ENCODE assay signal across 21 cellular contexts in the genomic region with DNA sequence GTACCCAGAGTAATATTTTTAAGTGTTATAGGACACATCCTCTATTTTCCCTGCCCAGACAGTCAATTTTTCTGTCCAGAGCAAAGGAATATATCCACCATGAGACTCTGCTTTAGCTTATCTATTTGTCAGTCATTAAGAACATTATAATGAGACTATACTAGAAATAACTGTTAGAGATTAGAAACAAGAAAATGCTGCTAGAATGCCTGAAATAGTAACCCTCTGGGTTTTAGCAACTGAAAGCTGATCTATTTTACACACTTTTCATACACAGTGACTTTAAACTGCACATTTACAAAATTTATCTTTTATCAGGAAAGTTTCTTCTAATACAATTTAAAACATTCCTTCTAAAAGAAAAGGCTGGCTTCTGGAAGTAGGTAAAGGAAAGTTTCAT. TPM values are rescaled to one million over a fixed set of nuclear protein-coding genes. Genes with fewer than 3 reads are reported as not detected.
DNase-seq lines count a peak whose midpoint lies in the region; ATAC-seq lines count a peak whose summit lies in the region.
"Had no signal": no experiment of that assay in that cellular context is flagged by ENCODE, and none has a peak within 500 bp of the region (broad histone marks: within the 10 kb centered on the region; RNA-seq: fewer than 3 reads in every experiment).

No MANE protein-coding gene starts in this region.

- H3K27me3 ChIP-seq in Karpas-422 (ENCODE audit: low read length) = no peaks in the 10 kb centered on the region
- H3K27me3 ChIP-seq: BLaER1 treated with 17β-estradiol and CSF1 and Interleukin-3, amounts not matched to agents 10 nM and 100 nM; MG63 had no signal

- peaks cover 66% of the 10 kb centered on the region for H3K4me1 ChIP-seq in Karpas-422 (ENCODE audit: low read length)

- no peaks in the 10 kb centered on the region for H3K9me3 ChIP-seq in Karpas-422 (ENCODE audit: low read length)
- H3K9me3 ChIP-seq: BLaER1 treated with 17β-estradiol and CSF1 and Interleukin-3, amounts not matched to agents 10 nM and 100 nM; MG63 had no signal

- no peaks in the 10 kb centered on the region for H3K27me3 Mint-ChIP-seq in activated T-cell treated with anti-CD3 and anti-CD28 coated beads, Interleukin-2, amount 50 U/mL, for 72 hours (ENCODE audit: low read depth)
- H3K27me3 Mint-ChIP-seq in activated CD8-positive, alpha-beta memory T cell treated with anti-CD3 and anti-CD28 coated beads, Interleukin-2, amount 10 ng/mL, durations not matched to agents 7 days and 5 days = no peaks in the 10 kb centered on the region
- H3K27me3 Mint-ChIP-seq: T-cell had no signal

- peaks cover 0 to 14% of the 10 kb centered on the region in 2 donors for H3K36me3 Mint-ChIP-seq in activated T-cell treated with anti-CD3 and anti-CD28 coated beads, Interleukin-2, amount 50 U/mL, for 72 hours (ENCODE audit: insufficient read depth in 2 of 2)
- H3K36me3 Mint-ChIP-seq in activated CD8-positive, alpha-beta memory T cell treated with anti-CD3 and anti-CD28 coated beads, Interleukin-2, amount 10 ng/mL, durations not matched to agents 7 days and 5 days = peaks cover 32% of the 10 kb centered on the region

- H3K4me3 Mint-ChIP-seq in activated T-cell treated with anti-CD3 and anti-CD28 coated beads, Interleukin-2, amount 50 U/mL, for 72 hours = no peak overlapping the region
- H3K4me3 Mint-ChIP-seq in activated CD8-positive, alpha-beta memory T cell treated with anti-CD3 and anti-CD28 coated beads, Interleukin-2, amount 10 ng/mL, durations not matched to agents 7 days and 5 days = no peak overlapping the region
- H3K4me3 Mint-ChIP-seq: T-cell had no signal

- peaks cover 89% of the 10 kb centered on the region for H3K79me2 ChIP-seq in Karpas-422 (ENCODE audit: low read length)

- H3K9ac ChIP-seq in Karpas-422 (ENCODE audit: low read length) = no peak overlapping the region
- H3K9ac ChIP-seq: BLaER1 treated with 17β-estradiol and CSF1 and Interleukin-3, amounts not matched to agents 10 nM and 100 nM had no signal

- H4K20me1 ChIP-seq in Karpas-422 (ENCODE audit: insufficient read depth, low read depth, low read length) = peaks cover 6% of the 10 kb centered on the region; the same call in 1 of the 2 replicates

- peaks cover 60% of the 10 kb centered on the region for H3K36me3 ChIP-seq in Karpas-422 (ENCODE audit: insufficient read depth, low read length)

- no peak for ATAC-seq in activated T-cell treated with anti-CD3 and anti-CD28 coated beads, Interleukin-2, amount 50 U/mL, for 72 hours (replicated peaks in 1 of 2)
- peak; percentile 52 for ATAC-seq in GM21529 (IDR thresholded peaks at IDR 0.05; ENCODE audit: unreplicated experiment)
- no peak for ATAC-seq in activated CD8-positive, alpha-beta memory T cell treated with anti-CD3 and anti-CD28 coated beads, Interleukin-2, amount 10 ng/mL, durations not matched to agents 7 days and 5 days
- ATAC-seq: Panc1, Right ventricle myocardium inferior, T-cell had no signal

- H3K27ac Mint-ChIP-seq in activated T-cell treated with anti-CD3 and anti-CD28 coated beads, Interleukin-2, amount 50 U/mL, for 72 hours = peak overlapping the region; percentile 75
- no peak overlapping the region for H3K27ac Mint-ChIP-seq in activated CD8-positive, alpha-beta memory T cell treated with anti-CD3 and anti-CD28 coated beads, Interleukin-2, amount 10 ng/mL, durations not matched to agents 7 days and 5 days
- H3K27ac Mint-ChIP-seq: T-cell had no signal

- DNase-seq in activated T-cell treated with anti-CD3 and anti-CD28 coated beads, Interleukin-2, amount 50 U/mL, for 72 hours = no peak
- DNase-seq in activated T-cell treated with anti-CD3 and anti-CD28 coated beads, Interleukin-2, amount 50 U/mL, for 48 hours = no peak
- DNase-seq in Karpas-422 = no peak
- no peak for DNase-seq in GM19238 (ENCODE audit: insufficient read length, low spot score)
- no peak for DNase-seq in NCI-H69 (lab: John Stamatoyannopoulos, UW)
- no peak for DNase-seq in activated CD4-positive, alpha-beta T cell treated with anti-CD3 and anti-CD28 coated beads, Interleukin-2, amount 50 U/mL, for 1 hour
- DNase-seq in activated CD8-positive, alpha-beta memory T cell treated with anti-CD3 and anti-CD28 coated beads, Interleukin-2, amount 10 ng/mL, durations not matched to agents 7 days and 5 days = no peak
- DNase-seq: DMS153, HCEC 1CT, KG1, MG63, NCI-H1105, NCI-H187, NCI-H446, NCI-H774, T-cell had no signal

- CTCF ChIA-PET in activated CD8-positive, alpha-beta memory T cell treated with anti-CD3 and anti-CD28 coated beads, Interleukin-2, amount 10 ng/mL, durations not matched to agents 7 days and 5 days (lab: Charles Lee) = interaction anchor here (1.5 to 1.9 kb wide), 2 partner anchors 12 to 35 kb away, joined by 4 read pairs; no protein-coding TSS in a partner anchor

- H3K4me1 Mint-ChIP-seq in activated T-cell treated with anti-CD3 and anti-CD28 coated beads, Interleukin-2, amount 50 U/mL, for 72 hours (ENCODE audit: low read depth) = no peaks in the 10 kb centered on the region
- H3K4me1 Mint-ChIP-seq in activated CD8-positive, alpha-beta memory T cell treated with anti-CD3 and anti-CD28 coated beads, Interleukin-2, amount 10 ng/mL, durations not matched to agents 7 days and 5 days = peaks cover 2% of the 10 kb centered on the region

- H3K9me3 Mint-ChIP-seq in activated T-cell treated with anti-CD3 and anti-CD28 coated beads, Interleukin-2, amount 50 U/mL, for 72 hours = no peaks in the 10 kb centered on the region
- no peaks in the 10 kb centered on the region for H3K9me3 Mint-ChIP-seq in activated CD8-positive, alpha-beta memory T cell treated with anti-CD3 and anti-CD28 coated beads, Interleukin-2, amount 10 ng/mL, durations not matched to agents 7 days and 5 days (ENCODE audit: low read depth)
- H3K9me3 Mint-ChIP-seq: T-cell had no signal

- no peaks in the 10 kb centered on the region for H3K9me2 ChIP-seq in Karpas-422 (replicated peaks; ENCODE audit: insufficient read depth, low read length)

- H3K4me3 ChIP-seq in Karpas-422 (ENCODE audit: low read length) = no peak overlapping the region
- H3K4me3 ChIP-seq: BLaER1 treated with 17β-estradiol and CSF1 and Interleukin-3, amounts not matched to agents 10 nM and 100 nM; MG63; SK-N-MC had no signal

- peak overlapping the region; percentile 73 for H3K27ac ChIP-seq in Karpas-422 (ENCODE audit: low read length)
- H3K27ac ChIP-seq: BLaER1 treated with 17β-estradiol and CSF1 and Interleukin-3, amounts not matched to agents 10 nM and 100 nM; SK-N-MC had no signal

- H3K4me2 ChIP-seq in Karpas-422 (ENCODE audit: low read depth, low read length, poor library complexity, severe bottlenecking) = peak overlapping the region; percentile 27
- H3K4me2 ChIP-seq: BLaER1 treated with 17β-estradiol and CSF1 and Interleukin-3, amounts not matched to agents 10 nM and 100 nM had no signal

- H2AFZ ChIP-seq in Karpas-422 (ENCODE audit: low read length) = no peak overlapping the region

RNA-seq across cellular contexts. Expression of a gene that starts 39.6 kb away (rescaled TPM):
- total RNA-seq in activated T-cell treated with anti-CD3 and anti-CD28 coated beads, Interleukin-2, amount 50 U/mL, for 72 hours = 100 to 1,000 TPM; 206 to 207 TPM
- total RNA-seq in Karpas-422 (2014; rRNA removed; shearing (Covaris generic); ENCODE audit: low replicate concordance) = 53.5 and 61.3 TPM in 2 replicates
- total RNA-seq in activated CD8-positive, alpha-beta memory T cell treated with anti-CD3 and anti-CD28 coated beads, Interleukin-2, amount 10 ng/mL, durations not matched to agents 7 days and 5 days = 100 to 1,000 TPM; 148 to 178 TPM
